In the genomic region with DNA sequence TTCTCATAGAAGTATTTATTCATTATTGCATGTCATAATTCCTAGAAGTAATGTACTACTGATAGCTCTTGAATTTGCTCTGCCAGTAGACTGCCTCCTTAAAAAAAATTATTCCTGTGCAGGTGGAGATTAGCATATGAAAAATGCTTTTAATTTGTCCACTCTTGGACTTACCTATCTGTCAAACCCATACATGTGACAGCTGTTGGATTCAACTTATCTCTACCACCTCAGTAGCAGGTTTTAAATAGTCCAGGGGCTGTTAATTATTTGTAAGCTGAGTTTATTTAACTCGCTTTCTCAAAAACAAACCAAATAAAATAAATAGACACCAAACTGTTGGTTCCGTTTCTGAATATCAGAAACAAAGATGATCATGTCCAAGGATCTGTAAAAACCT, we compare ENCODE assay signal across 25 cellular contexts.
"Had no signal": no experiment of that assay in that cellular context is flagged by ENCODE, and none has a peak within 500 bp of the region (broad histone marks: within the 10 kb centered on the region; RNA-seq: fewer than 3 reads in every experiment).

No MANE protein-coding gene starts in this region.

- DNase-seq: activated CD4-positive, alpha-beta memory T cell treated with anti-CD3 and anti-CD28 coated beads for 36 hours; activated CD4-positive, alpha-beta T cell treated with anti-CD3 and anti-CD28 coated beads, Interleukin-2, amount 10 ng/mL, durations not matched to agents 24 days and 14 days; activated CD8-positive, alpha-beta memory T cell treated with anti-CD3 and anti-CD28 coated beads, Interleukin-2, amount 50 U/mL, for 4 hours; activated effector memory CD4-positive, alpha-beta T cell treated with anti-CD3 and anti-CD28 coated beads, Interleukin-2, amount 50 U/mL, for 16 hours; activated naive CD4-positive, alpha-beta T cell treated with anti-CD3 and anti-CD28 coated beads for 36 hours; activated naive CD8-positive, alpha-beta T cell treated with anti-CD3 and anti-CD28 coated beads for 36 hours; activated T-cell treated with anti-CD3 and anti-CD28 coated beads, Interleukin-2, amount 50 U/mL, for 1 hour; adrenal gland; central memory CD4-positive, alpha-beta T cell; effector memory CD4-positive, alpha-beta T cell; left cardiac atrium; mammary epithelial cell; posterior cingulate gyrus; right cardiac atrium; stimulated activated CD4-positive, alpha-beta T cell treated with anti-CD3 and anti-CD28 coated beads, Interleukin-12 subunit alpha, Interleukin-12 subunit beta, amount 100 ng/mL, for 4 hours; stimulated activated CD4-positive, alpha-beta T cell treated with anti-CD3 and anti-CD28 coated beads, Interleukin-4, amount 100 ng/mL, for 1 hour; stimulated activated naive CD8-positive, alpha-beta T cell treated with anti-CD3 and anti-CD28 coated beads, Interleukin-15, Interleukin-2, amounts not matched to agents 100 U/mL and 50 U/mL, for 24 hours; T-helper 17 cell; T1000; thyroid gland; upper lobe of left lung; WERI-Rb-1 had no signal

- H3K36me3 Mint-ChIP-seq: activated CD4-positive, alpha-beta memory T cell treated with anti-CD3 and anti-CD28 coated beads for 36 hours; activated naive CD8-positive, alpha-beta T cell treated with anti-CD3 and anti-CD28 coated beads for 36 hours had no signal

- H3K27me3 Mint-ChIP-seq: activated CD4-positive, alpha-beta memory T cell treated with anti-CD3 and anti-CD28 coated beads for 36 hours; activated CD4-positive, alpha-beta T cell treated with anti-CD3 and anti-CD28 coated beads, Interleukin-2, amount 10 ng/mL, durations not matched to agents 24 days and 14 days; activated naive CD8-positive, alpha-beta T cell treated with anti-CD3 and anti-CD28 coated beads for 36 hours; brain had no signal

- H3K27ac Mint-ChIP-seq: activated CD4-positive, alpha-beta memory T cell treated with anti-CD3 and anti-CD28 coated beads for 36 hours; activated CD4-positive, alpha-beta T cell treated with anti-CD3 and anti-CD28 coated beads, Interleukin-2, amount 10 ng/mL, durations not matched to agents 24 days and 14 days; activated naive CD4-positive, alpha-beta T cell treated with anti-CD3 and anti-CD28 coated beads for 36 hours; activated naive CD8-positive, alpha-beta T cell treated with anti-CD3 and anti-CD28 coated beads for 36 hours; activated T-helper 1 cell treated with anti-CD3 and anti-CD28 coated beads, Interleukin-12 subunit alpha, Interleukin-12 subunit beta, Interleukin-2, Interleukin-4 antibody, amounts not matched to agents 30 ng/mL and 10 ng/mL and 1 ng/mL, durations not matched to agents 14 hours and 24 hours and 36 hours; brain; T-helper 17 cell had no signal

- H3K36me3 ChIP-seq: ascending aorta, thyroid gland, WERI-Rb-1 had no signal

- ATAC-seq: left cardiac atrium, right cardiac atrium, T-helper 17 cell had no signal

- H3K4me3 ChIP-seq: adrenal gland, ascending aorta, thyroid gland, upper lobe of left lung had no signal

- H3K27me3 ChIP-seq: adrenal gland, ascending aorta, thyroid gland, upper lobe of left lung had no signal

- H3K9me3 Mint-ChIP-seq: activated CD4-positive, alpha-beta memory T cell treated with anti-CD3 and anti-CD28 coated beads for 36 hours; activated CD4-positive, alpha-beta T cell treated with anti-CD3 and anti-CD28 coated beads, Interleukin-2, amount 10 ng/mL, durations not matched to agents 24 days and 14 days; activated naive CD4-positive, alpha-beta T cell treated with anti-CD3 and anti-CD28 coated beads for 36 hours; activated naive CD8-positive, alpha-beta T cell treated with anti-CD3 and anti-CD28 coated beads for 36 hours; activated T-helper 1 cell treated with anti-CD3 and anti-CD28 coated beads, Interleukin-12 subunit alpha, Interleukin-12 subunit beta, Interleukin-2, Interleukin-4 antibody, amounts not matched to agents 30 ng/mL and 10 ng/mL and 1 ng/mL, durations not matched to agents 14 hours and 24 hours and 36 hours; brain had no signal

- H3K4me3 Mint-ChIP-seq: activated CD4-positive, alpha-beta memory T cell treated with anti-CD3 and anti-CD28 coated beads for 36 hours; activated CD4-positive, alpha-beta T cell treated with anti-CD3 and anti-CD28 coated beads, Interleukin-2, amount 10 ng/mL, durations not matched to agents 24 days and 14 days; activated naive CD4-positive, alpha-beta T cell treated with anti-CD3 and anti-CD28 coated beads for 36 hours; activated naive CD8-positive, alpha-beta T cell treated with anti-CD3 and anti-CD28 coated beads for 36 hours; activated T-helper 1 cell treated with anti-CD3 and anti-CD28 coated beads, Interleukin-12 subunit alpha, Interleukin-12 subunit beta, Interleukin-2, Interleukin-4 antibody, amounts not matched to agents 30 ng/mL and 10 ng/mL and 1 ng/mL, durations not matched to agents 14 hours and 24 hours and 36 hours; brain; T-helper 17 cell had no signal

- H3K27ac ChIP-seq: adrenal gland, thyroid gland, upper lobe of left lung, WERI-Rb-1 had no signal

- H3K9me3 ChIP-seq: adrenal gland, ascending aorta, thyroid gland, upper lobe of left lung had no signal
